ENCODE assay signal across 23 cellular contexts in genomic region chr3:117932441-117932840, GRCh38.
DNase-seq lines count a peak whose midpoint lies in the region; ATAC-seq and TF ChIP-seq lines count a peak whose summit lies in the region.
"Had no signal": no experiment of that assay in that cellular context is flagged by ENCODE, and none has a peak within 500 bp of the region (broad histone marks: within the 10 kb centered on the region; RNA-seq: fewer than 3 reads in every experiment).

No MANE protein-coding gene starts in this region.

- no peak for TF ChIP-seq POLR2A in lower leg skin (IDR thresholded peaks at IDR 0.05)

- peaks cover 2% of the 10 kb centered on the region for H3K9me3 ChIP-seq in adipocyte (ENCODE audit: control insufficient read depth, low read length)
- H3K9me3 ChIP-seq: BE2C, BLaER1 had no signal

- peak; percentile 34 for DNase-seq in adipocyte (ENCODE audit: low read depth)
- DNase-seq in fibroblast of the aortic adventitia (ENCODE audit: low read depth): peak; percentile 1
- peak; percentile 63 for DNase-seq in stromal cell of bone marrow (ENCODE audit: low read depth)
- DNase-seq in NCI-H748 treated with DMSO at 0.1 percent for 48 hours (lab: John Stamatoyannopoulos, UW): no peak
- no peak for DNase-seq in lower leg skin (ENCODE audit: low spot score in 2 of 2)
- DNase-seq: 8988T; ACHN; BE2C; C1 segment of cervical spinal cord; CD4-positive, alpha-beta memory T cell; CD4-positive, CD25-positive, alpha-beta regulatory T cell; CD8-positive, alpha-beta memory T cell; COR-L47; DMS 273 treated with DMSO at 0.1 percent for 48 hours; DMS153; DMS53; DMS79; DND-41; EL; GDM1 had no signal

- TF ChIP-seq CTCF in fibroblast of the aortic adventitia (IDR thresholded peaks at IDR 0.05; ENCODE audit: insufficient read depth, low read length) (no peak), lower leg skin (IDR thresholded peaks at IDR 0.05) (no peak)

- peaks cover 10% of the 10 kb centered on the region for H3K4me1 ChIP-seq in adipocyte (ENCODE audit: control insufficient read depth, insufficient read depth, low read length)
- H3K4me1 ChIP-seq: BLaER1 had no signal

- no peaks in the 10 kb centered on the region for H3K27me3 ChIP-seq in adipocyte (replicated peaks; ENCODE audit: control insufficient read depth, insufficient read depth, low read length)
- H3K27me3 ChIP-seq: BE2C, BLaER1 had no signal

- H3K4me3 ChIP-seq in adipocyte (ENCODE audit: low read length) (no peak overlapping the region), fibroblast of the aortic adventitia (ENCODE audit: low read depth, low read length) (no peak overlapping the region), lower leg skin (ENCODE audit: low read depth, poor library complexity, severe bottlenecking) (no peak overlapping the region)
- H3K4me3 ChIP-seq: BLaER1, GM12878 had no signal

- ATAC-seq in HG02759 (IDR thresholded peaks at IDR 0.05; ENCODE audit: unreplicated experiment): no peak
- ATAC-seq: GM12878 had no signal

- intact Hi-C loops in lower leg skin (cut with DNase I; ENCODE audit: low total_unique reads): no loop called here

- no peaks in the 10 kb centered on the region for H3K36me3 ChIP-seq in adipocyte (ENCODE audit: control insufficient read depth, insufficient read depth, low read length, severe bottlenecking)
- H3K36me3 ChIP-seq: BLaER1 had no signal

- no peak overlapping the region for H3K9ac ChIP-seq in adipocyte (ENCODE audit: low read length)
- H3K9ac ChIP-seq: BLaER1 had no signal

Comparison
In these comparisons a context has a peak if more than half of its experiments do, and no peak if none do; other contexts are left out.
1. DNase-seq: peak in adipocyte (single experiment), fibroblast of the aortic adventitia (single experiment) and stromal cell of bone marrow (single experiment); none in NCI-H748 treated with DMSO at 0.1 percent for 48 hours (single experiment) and lower leg skin (0 of 2).